Comparison of ENCODE assay signal across 9 cellular contexts in the genomic region with DNA sequence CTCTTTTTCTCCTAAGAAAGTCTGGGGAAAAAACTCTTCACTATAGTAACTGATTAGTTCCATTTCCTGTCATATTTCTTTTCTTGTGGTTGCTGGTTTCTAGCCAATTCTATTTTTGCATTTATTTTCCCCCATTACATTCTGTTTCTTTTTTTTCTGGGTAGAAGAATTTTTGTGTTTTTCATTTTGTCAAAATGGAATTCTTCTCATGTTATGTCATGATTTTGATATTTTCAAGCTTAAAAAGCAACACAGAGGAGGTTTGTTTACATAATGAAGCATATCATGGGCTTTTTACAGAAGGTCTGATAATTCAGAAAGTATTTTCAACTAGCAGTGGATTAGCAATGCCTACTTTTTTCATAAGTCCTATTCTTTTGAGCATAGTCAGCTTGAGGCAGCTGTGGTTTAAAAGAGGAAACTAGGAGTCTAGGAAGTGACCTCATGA.
DNase-seq lines count a peak whose midpoint lies in the region; ATAC-seq, FAIRE-seq and TF ChIP-seq lines count a peak whose summit lies in the region.
"Had no signal": no experiment of that assay in that cellular context is flagged by ENCODE, and none has a peak within 500 bp of the region (broad histone marks: within the 10 kb centered on the region; RNA-seq: fewer than 3 reads in every experiment).

No MANE protein-coding gene starts in this region.

- no peak overlapping the region for H3K4ac ChIP-seq in H9 (ENCODE audit: low read depth, low read length)

- H2AFZ ChIP-seq in KMS-11 (ENCODE audit: low read depth) (0 out of 2 replicates have a peak overlapping the region, but pooled peaks have one; percentile 8), H9 (ENCODE audit: low read length) (no peak overlapping the region)

- H3K36me3 ChIP-seq in KMS-11 (ENCODE audit: insufficient read depth), result no peaks in the 10 kb centered on the region

- intact Hi-C loops in dendritic cell treated with granulocyte-macrophage colony-stimulating factor and Interleukin-4, amounts not matched to agents 40 ng/mL and 50 ng/mL, for 4 days (cut with micrococcal nuclease), result no loop called here

- no peak overlapping the region for H4K8ac ChIP-seq in H9 (replicated peaks; ENCODE audit: insufficient read length, low read depth, low read length)

- peaks cover 1% of the 10 kb centered on the region for H3K27me3 Mint-ChIP-seq in dendritic cell treated with granulocyte-macrophage colony-stimulating factor and Interleukin-4, amounts not matched to agents 40 ng/mL and 50 ng/mL, for 4 days
- peaks cover 89% of the 10 kb centered on the region for H3K27me3 Mint-ChIP-seq in H9 (ENCODE audit: low read depth)

- peak overlapping the region; percentile 86 for H3K27ac Mint-ChIP-seq in dendritic cell treated with granulocyte-macrophage colony-stimulating factor and Interleukin-4, amounts not matched to agents 40 ng/mL and 50 ng/mL, for 4 days
- no peak overlapping the region for H3K27ac Mint-ChIP-seq in H9

- no peak overlapping the region for H2BK12ac ChIP-seq in H9 (ENCODE audit: insufficient read length, low read depth, low read length)

- H3K9ac ChIP-seq in KMS-11, result no peak overlapping the region; the same call in 1 of the 2 replicates
- no peak overlapping the region for H3K9ac ChIP-seq in H9 (ENCODE audit: extremely low read depth, insufficient read length, low read length)

- no peak overlapping the region for H2BK120ac ChIP-seq in H9 (ENCODE audit: low read depth, low read length, poor library complexity, severe bottlenecking)

- no peak overlapping the region for H4K5ac ChIP-seq in H9 (ENCODE audit: insufficient read length, low read depth, low read length)

- no peaks in the 10 kb centered on the region for H3K9me3 ChIP-seq in H9 (ENCODE audit: control insufficient read depth, low read depth, low read length)

- FAIRE-seq in D721Med (lab: Jason Lieb, UNC), result no peak

- peak overlapping the region; percentile 62 for H3K4me3 Mint-ChIP-seq in dendritic cell treated with granulocyte-macrophage colony-stimulating factor and Interleukin-4, amounts not matched to agents 40 ng/mL and 50 ng/mL, for 4 days
- no peak overlapping the region for H3K4me3 Mint-ChIP-seq in H9

- no peak overlapping the region for H2BK15ac ChIP-seq in H9 (ENCODE audit: low read depth, low read length)

- no peaks in the 10 kb centered on the region for H3K27me3 ChIP-seq in KMS-11 (ENCODE audit: insufficient read depth, low read depth)
- H3K27me3 ChIP-seq in H9 (ENCODE audit: insufficient read depth, low read length), result peaks cover 4% of the 10 kb centered on the region

- no peaks in the 10 kb centered on the region for H3K23me2 ChIP-seq in H9 (ENCODE audit: insufficient read length, low read depth, low read length, poor library complexity, severe bottlenecking)

- peak; percentile 27 for ATAC-seq in GM18868 (IDR thresholded peaks at IDR 0.05; ENCODE audit: unreplicated experiment)
- ATAC-seq: Panc1 had no signal

- no peaks in the 10 kb centered on the region for H3K36me3 Mint-ChIP-seq in dendritic cell treated with granulocyte-macrophage colony-stimulating factor and Interleukin-4, amounts not matched to agents 40 ng/mL and 50 ng/mL, for 4 days (ENCODE audit: low read depth)
- H3K36me3 Mint-ChIP-seq in H9 (ENCODE audit: insufficient read depth in 1 of 3, low read depth in 3 of 3), result no peaks in the 10 kb centered on the region

- no peak overlapping the region for H2AK5ac ChIP-seq in H9 (ENCODE audit: insufficient read length, low read length)

- H3K23ac ChIP-seq in H9 (ENCODE audit: insufficient read length, low read depth, low read length), result no peak overlapping the region

- H2BK20ac ChIP-seq in H9 (ENCODE audit: low read depth, low read length, poor library complexity, severe bottlenecking), result no peak overlapping the region

- H4K91ac ChIP-seq in H9 (ENCODE audit: insufficient read length, low read depth, low read length), result no peak overlapping the region

- H3K79me1 ChIP-seq in H9 (ENCODE audit: insufficient read depth, low read depth, low read length, poor library complexity, severe bottlenecking), result no peaks in the 10 kb centered on the region

- H4K20me1 ChIP-seq in KMS-11 (ENCODE audit: insufficient read depth) (no peaks in the 10 kb centered on the region), H9 (ENCODE audit: control insufficient read depth, insufficient read depth, insufficient read length) (no peaks in the 10 kb centered on the region)

- no peak overlapping the region for H3K56ac ChIP-seq in H9 (ENCODE audit: insufficient read length, low read depth, low read length)

- no peaks in the 10 kb centered on the region for H3K9me3 Mint-ChIP-seq in dendritic cell treated with granulocyte-macrophage colony-stimulating factor and Interleukin-4, amounts not matched to agents 40 ng/mL and 50 ng/mL, for 4 days
- H3K9me3 Mint-ChIP-seq in H9, result no peaks in the 10 kb centered on the region

- DNase-seq in pulmonary artery endothelial cell (ENCODE audit: low read depth, low spot score) (peak; percentile 62), H9 (no peak), D721Med (ENCODE audit: insufficient read length, low spot score) (no peak), SW480 (ENCODE audit: low spot score) (no peak), NCI-H526 (lab: John Stamatoyannopoulos, UW) (no peak)

- H3K27ac ChIP-seq in KMS-11 (peak overlapping the region; percentile 53), H9 (ENCODE audit: insufficient read length, low read depth, low read length) (no peak overlapping the region)

- H3K79me2 ChIP-seq in KMS-11 (ENCODE audit: insufficient read depth, low read depth) (no peaks in the 10 kb centered on the region), H9 (ENCODE audit: insufficient read depth, low read length) (no peaks in the 10 kb centered on the region)

- no peak overlapping the region for H2BK5ac ChIP-seq in H9 (ENCODE audit: insufficient read length, low read length)

- H3K4me2 ChIP-seq in KMS-11, result peak overlapping the region; percentile 82
- H3K4me2 ChIP-seq in H9 (ENCODE audit: insufficient read depth, insufficient read length, low read length), result no peak overlapping the region

- H3K4me1 ChIP-seq in KMS-11 (ENCODE audit: low read depth, poor library complexity, severe bottlenecking), result peaks cover 43% of the 10 kb centered on the region
- no peaks in the 10 kb centered on the region for H3K4me1 ChIP-seq in H9 (ENCODE audit: insufficient read depth, low read length)

- H3K18ac ChIP-seq in H9 (ENCODE audit: insufficient read length, low read depth, low read length), result no peak overlapping the region

- H3K4me1 Mint-ChIP-seq in dendritic cell treated with granulocyte-macrophage colony-stimulating factor and Interleukin-4, amounts not matched to agents 40 ng/mL and 50 ng/mL, for 4 days (ENCODE audit: low read depth), result peaks cover 23% of the 10 kb centered on the region
- H3K4me1 Mint-ChIP-seq in H9, result peaks cover 4 to 21% of the 10 kb centered on the region in 2 experiments; a peak in 3 of 4 replicates

- H3T11ph ChIP-seq in H9 (ENCODE audit: low read length), result no peak overlapping the region

- TF ChIP-seq CTCF in KMS-11 (conservative IDR thresholded peaks at IDR 0.05; ENCODE audit: low read depth, low read length) (no peak), H9 (conservative IDR thresholded peaks at IDR 0.05) (no peak), D721Med (IDR thresholded peaks at IDR 0.05; ENCODE audit: insufficient read depth, missing control alignments) (no peak)

- no peak overlapping the region for H3K14ac ChIP-seq in H9 (ENCODE audit: insufficient read depth, low read length)

- H3K4me3 ChIP-seq in KMS-11 (IDR thresholded peaks at IDR 0.05; ENCODE audit: insufficient read depth, low read depth, low read length), result no peak overlapping the region
